In the genomic region with DNA sequence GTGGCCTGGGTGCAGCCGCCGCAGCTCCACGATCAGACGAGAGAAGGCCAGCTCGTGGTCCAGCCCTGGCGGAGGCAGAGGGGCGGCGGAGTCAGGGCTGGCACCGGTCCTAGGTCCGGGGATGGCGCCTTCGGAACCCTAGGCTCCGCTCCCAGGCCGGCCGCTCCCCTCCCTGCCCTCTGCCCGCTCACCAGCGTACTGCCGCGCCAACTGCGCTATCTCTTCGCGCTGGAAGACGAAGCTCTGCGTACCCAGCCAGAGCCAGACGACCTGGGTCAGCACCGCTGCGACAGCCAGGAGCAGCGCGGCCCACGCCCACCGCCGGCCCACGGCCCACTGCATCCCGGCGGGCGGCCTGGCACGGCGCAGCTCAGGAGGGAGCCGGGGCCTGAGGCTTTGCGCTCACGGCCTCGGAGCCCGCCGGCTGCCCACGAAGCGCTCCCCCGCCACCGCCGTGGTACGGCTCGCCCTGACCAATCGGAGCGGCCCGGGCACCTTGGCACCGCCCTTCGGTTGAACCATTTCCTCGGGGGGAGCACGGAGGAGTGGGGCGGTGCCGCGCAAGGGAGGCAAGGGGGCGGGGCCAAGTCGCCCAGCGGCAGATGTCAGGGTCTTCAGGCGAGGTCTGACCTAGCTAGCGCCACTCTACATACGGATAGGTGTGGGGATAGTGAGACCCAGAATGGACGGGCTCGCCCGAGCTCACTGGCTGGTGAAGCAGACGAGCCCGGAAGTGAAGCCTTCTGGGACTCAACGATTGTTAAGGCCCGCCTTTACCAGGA, we compare ENCODE assay signal across 8 cellular contexts. TPM values are rescaled to one million over a fixed set of nuclear protein-coding genes. Genes with fewer than 3 reads are reported as not detected.
DNase-seq lines count a peak whose midpoint lies in the region; ATAC-seq, FAIRE-seq and TF ChIP-seq lines count a peak whose summit lies in the region.

Gene SIGMAR1 (minus strand): TSS at position 432 of the 782 bp plus-strand sequence. CDS start 90 bp downstream, at position 342.

- DNase-seq in GM12865 (ENCODE audit: low read depth) (peak; percentile 97), NCI-H1417 treated with DMSO at 0.1 percent for 48 hours (lab: John Stamatoyannopoulos, UW) (peak; percentile 55), SW480 (ENCODE audit: low spot score) (peak; percentile 88), Right ventricle myocardium superior (peak; percentile 95), pancreas (peak; percentile 91 to 97 (median 95)), thyroid gland (peak; percentile 93 to 94)
- peak; percentile 94 for DNase-seq in activated naive CD8-positive, alpha-beta T cell treated with anti-CD3 and anti-CD28 coated beads, Interleukin-2, amount 50 U/mL, for 24 hours

- peaks cover 36% of the 10 kb centered on the region for H3K4me1 Mint-ChIP-seq in activated naive CD8-positive, alpha-beta T cell treated with anti-CD3 and anti-CD28 coated beads, Interleukin-2, amount 50 U/mL, for 24 hours

- H3K4me1 ChIP-seq in pancreas (peaks cover 0 to 12% (median 7%) of the 10 kb centered on the region in 3 donors), thyroid gland (peaks cover 16 to 18% of the 10 kb centered on the region in 2 donors)

- H3K36me3 ChIP-seq in pancreas (no peaks in the 10 kb centered on the region), thyroid gland (no peaks in the 10 kb centered on the region)

- peaks cover 23% of the 10 kb centered on the region for H3K36me3 Mint-ChIP-seq in activated naive CD8-positive, alpha-beta T cell treated with anti-CD3 and anti-CD28 coated beads, Interleukin-2, amount 50 U/mL, for 24 hours (ENCODE audit: low read depth)

- no peaks in the 10 kb centered on the region for H3K27me3 Mint-ChIP-seq in activated naive CD8-positive, alpha-beta T cell treated with anti-CD3 and anti-CD28 coated beads, Interleukin-2, amount 50 U/mL, for 24 hours

- TF ChIP-seq POLR2A in thyroid gland (IDR thresholded peaks at IDR 0.05) = peak; percentile 34 to 88

- no peak for FAIRE-seq in pancreas (lab: Jason Lieb, UNC)

- peak within 1 kb of the TSS; percentile 97 for H3K4me3 Mint-ChIP-seq in activated naive CD8-positive, alpha-beta T cell treated with anti-CD3 and anti-CD28 coated beads, Interleukin-2, amount 50 U/mL, for 24 hours

- H3K9me3 Mint-ChIP-seq in activated naive CD8-positive, alpha-beta T cell treated with anti-CD3 and anti-CD28 coated beads, Interleukin-2, amount 50 U/mL, for 24 hours = no peaks in the 10 kb centered on the region

- intact Hi-C loops in Right ventricle myocardium superior (cut with DNase I) (no loop called here), pancreas (cut with DNase I) (no loop called here), thyroid gland (cut with DNase I) (loop anchor here (10.0 kb wide), 1 partner anchor 67 kb away; no protein-coding TSS in a partner anchor)

- peak within 1 kb of the TSS; percentile 94 for H3K27ac Mint-ChIP-seq in activated naive CD8-positive, alpha-beta T cell treated with anti-CD3 and anti-CD28 coated beads, Interleukin-2, amount 50 U/mL, for 24 hours

- H3K9me3 ChIP-seq in pancreas = no peaks in the 10 kb centered on the region
- no peaks in the 10 kb centered on the region for H3K9me3 ChIP-seq in thyroid gland

- H3K27me3 ChIP-seq in pancreas (no peaks in the 10 kb centered on the region), thyroid gland (no peaks in the 10 kb centered on the region)

- TF ChIP-seq CTCF in GM12865 (IDR thresholded peaks at IDR 0.05; ENCODE audit: insufficient read depth, low read depth, low read length, missing control alignments) (no peak), pancreas (IDR thresholded peaks at IDR 0.05) (no peak), thyroid gland (IDR thresholded peaks at IDR 0.05) (no peak)

- ATAC-seq in HG02759 (IDR thresholded peaks at IDR 0.05; ENCODE audit: unreplicated experiment) (peak; percentile 91), Right ventricle myocardium superior (ENCODE audit: poor library complexity) (peak; percentile 98), pancreas (peak; percentile 97 to 98 (median 98))
- ATAC-seq in activated naive CD8-positive, alpha-beta T cell treated with anti-CD3 and anti-CD28 coated beads, Interleukin-2, amount 50 U/mL, for 24 hours = peak; percentile 91

- peak within 1 kb of the TSS; percentile 93 for H3K4me3 ChIP-seq in GM12865 (ENCODE audit: low read depth, low read length)
- H3K4me3 ChIP-seq in pancreas = peak within 1 kb of the TSS; percentile 55 to 82 (median 75)
- peak within 1 kb of the TSS; percentile 18 to 59 (median 23) for H3K4me3 ChIP-seq in thyroid gland (replicated peaks in 1 of 3)

- H3K27ac ChIP-seq in pancreas = peak within 1 kb of the TSS; percentile 65 to 82 (median 74)
- H3K27ac ChIP-seq in thyroid gland = peak within 1 kb of the TSS; percentile 72 to 87 (median 76)

- 0% methylated on average over 59 to 74 of the region's 74 CpGs for WGBS in pancreas, 2 donors
- WGBS in thyroid gland, 2 donors = 1% methylated on average over 21 to 32 of the region's 74 CpGs

RNA-seq across cellular contexts. Expression of gene SIGMAR1, which starts in this region (rescaled TPM):
- total RNA-seq in Right ventricle myocardium superior (22.2 TPM), pancreas (10 to 100 TPM; 20.4 to 27.2 (median 22.9) TPM), thyroid gland (10 to 100 TPM; 48.6 to 89.7 (median 76.6) TPM)
- polyA plus RNA-seq in pancreas = 10 to 100 TPM; 18.3 to 23.0 TPM

Comparison
In these comparisons a context has a peak if more than half of its experiments do, and no peak if none do; other contexts are left out.
1. Peak in every context shown above with its lines: DNase-seq, ATAC-seq, H3K4me3 ChIP-seq and H3K27ac ChIP-seq.
2. H3K4me3 ChIP-seq: peak in every context shown above with its lines; median percentile 93 in GM12865; 75 in pancreas; 23 in thyroid gland.